8 cellular contexts compared by ENCODE assay signal in the genomic region with DNA sequence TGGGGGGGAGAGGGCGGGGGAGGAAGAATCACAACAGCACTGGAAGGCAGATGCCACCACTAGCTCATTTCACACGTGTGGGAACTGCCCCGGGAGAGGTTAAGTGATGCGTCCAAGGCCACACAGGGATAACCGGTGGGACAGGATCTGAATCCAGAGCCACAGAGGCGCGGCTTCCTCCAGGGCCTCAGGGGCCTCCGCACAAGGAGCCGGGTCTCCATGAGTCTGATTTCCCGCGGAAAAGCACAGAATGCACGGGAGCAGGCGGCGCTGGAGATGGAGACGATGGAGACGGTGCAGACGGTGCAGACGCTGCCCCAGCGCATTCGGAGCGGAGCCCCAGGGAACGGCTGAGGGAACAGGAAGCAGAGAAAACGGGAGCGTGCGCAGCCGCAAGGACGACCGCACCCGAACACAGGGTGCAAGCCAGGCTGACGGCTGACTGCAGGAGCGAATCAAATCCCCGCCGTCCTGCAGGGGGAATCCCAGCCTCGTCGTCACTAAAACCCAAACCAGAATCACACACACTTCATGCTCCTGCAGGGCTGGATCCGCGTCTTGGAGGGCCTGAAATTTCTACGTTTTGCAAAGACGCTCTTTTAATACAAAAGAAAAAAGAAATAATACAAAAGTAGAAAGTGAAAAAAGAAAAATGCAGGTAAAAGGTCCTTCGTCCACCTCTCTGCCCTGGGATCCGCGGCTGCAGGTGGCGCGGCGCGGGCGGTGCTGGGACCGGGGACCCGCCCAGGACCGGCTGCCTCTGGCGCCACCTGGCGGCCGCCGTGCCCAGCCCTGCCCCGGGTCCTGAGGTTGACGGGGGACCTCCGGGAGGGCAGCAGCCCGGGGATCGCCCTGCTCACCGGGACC. TPM values are rescaled to one million over a fixed set of nuclear protein-coding genes. Genes with fewer than 3 reads are reported as not detected.
DNase-seq lines count a peak whose midpoint lies in the region; ATAC-seq lines count a peak whose summit lies in the region.

No MANE protein-coding gene starts in this region.

- peak; percentile 79 for DNase-seq in AG08396 (ENCODE audit: low spot score)
- peak; percentile 77 for DNase-seq in RKO (ENCODE audit: low spot score)
- DNase-seq in activated naive CD4-positive, alpha-beta T cell treated with anti-CD3 and anti-CD28 coated beads, Interleukin-2, amount 50 U/mL, for 72 hours (ENCODE audit: low spot score in 2 of 2): peak; percentile 77 to 93
- peak; percentile 65 for DNase-seq in left cardiac atrium
- peak; percentile 88 for DNase-seq in retina
- DNase-seq in NCI-H1092 treated with DMSO at 0.1 percent for 48 hours (lab: John Stamatoyannopoulos, UW): no peak

- H3K27ac Mint-ChIP-seq in activated naive CD4-positive, alpha-beta T cell treated with anti-CD3 and anti-CD28 coated beads, Interleukin-2, amount 50 U/mL, for 72 hours: peak overlapping the region; percentile 16 to 61

- peaks cover 12 to 13% of the 10 kb centered on the region in 2 donors for H3K36me3 Mint-ChIP-seq in activated naive CD4-positive, alpha-beta T cell treated with anti-CD3 and anti-CD28 coated beads, Interleukin-2, amount 50 U/mL, for 72 hours

- intact Hi-C loops in left cardiac atrium (cut with DNase I): no loop called here

- ATAC-seq in GM19023 (IDR thresholded peaks at IDR 0.05; ENCODE audit: unreplicated experiment) (peak; percentile 89), HG03175 (IDR thresholded peaks at IDR 0.05; ENCODE audit: unreplicated experiment) (peak; percentile 85), left cardiac atrium (peak; percentile 94 to 95)
- peak; percentile 94 to 95 for ATAC-seq in activated naive CD4-positive, alpha-beta T cell treated with anti-CD3 and anti-CD28 coated beads, Interleukin-2, amount 50 U/mL, for 72 hours

- no peaks in the 10 kb centered on the region for H3K9me3 Mint-ChIP-seq in activated naive CD4-positive, alpha-beta T cell treated with anti-CD3 and anti-CD28 coated beads, Interleukin-2, amount 50 U/mL, for 72 hours

RNA-seq across cellular contexts. Expression of gene STX2, which starts 20.4 kb away (rescaled TPM):
- 10 to 100 TPM; 14.4 to 16.6 TPM for total RNA-seq in activated naive CD4-positive, alpha-beta T cell treated with anti-CD3 and anti-CD28 coated beads, Interleukin-2, amount 50 U/mL, for 72 hours
- total RNA-seq in left cardiac atrium: 10 to 100 TPM; 19.1 to 34.4 TPM

RNA-seq across cellular contexts. Expression of gene RAN, which starts 53.3 kb away (rescaled TPM):
- 1,000 to 10,000 TPM; 1,428 to 1,822 TPM for total RNA-seq in activated naive CD4-positive, alpha-beta T cell treated with anti-CD3 and anti-CD28 coated beads, Interleukin-2, amount 50 U/mL, for 72 hours
- total RNA-seq in left cardiac atrium: 100 to 1,000 TPM; 306 to 467 TPM
